In the genomic region with DNA sequence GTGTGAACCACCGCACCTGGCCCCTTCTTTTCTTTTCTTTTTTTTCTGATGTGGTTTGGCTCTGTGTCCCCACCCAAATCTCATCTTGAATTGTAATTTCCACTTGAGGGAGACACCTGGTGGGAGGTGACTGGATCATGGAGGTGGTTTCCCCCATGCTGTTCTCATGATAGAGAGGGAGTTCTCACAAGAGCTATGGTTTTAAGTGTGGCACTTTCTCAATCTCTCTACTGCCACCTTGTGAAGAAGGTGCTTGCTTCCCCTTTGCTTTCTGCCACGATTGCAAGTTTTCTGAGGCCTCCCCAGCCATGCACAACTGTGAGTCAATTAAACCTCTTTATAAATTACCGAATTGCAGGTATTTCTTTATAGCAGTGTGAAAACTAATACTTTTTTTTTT, we compare ENCODE assay signal across 1 cellular context.
TF ChIP-seq lines count a peak whose summit lies in the region.

No MANE protein-coding gene starts in this region.

TF ChIP-seq in HepG2, 621 proteins besides CTCF, POLR2A, EP300 and RAD21:
- TF ChIP-seq ATF7 (IDR thresholded peaks at IDR 0.05) (no peak), ATF7 (CRISPR knock-in tag; IDR thresholded peaks at IDR 0.05) (no peak), KMT2A (CRISPR knock-in tag; IDR thresholded peaks at IDR 0.05) (no peak), SMC3 (IDR thresholded peaks at IDR 0.05; ENCODE audit: low read length) (peak; percentile 55; the same call in 1 of the 2 replicates), ZSCAN5A (CRISPR knock-in tag; IDR thresholded peaks at IDR 0.05; ENCODE audit: borderline replicate concordance) (0 out of 2 replicates have a peak, but pooled peaks have one; percentile 26), MAFK (conservative IDR thresholded peaks at IDR 0.05 in 1 of 2, IDR thresholded peaks at IDR 0.05 in 1 of 2; ENCODE audit: low read length in 2 of 2) (peak; percentile 16 to 33; a peak in 1 of 4 replicates), STAG1 (CRISPR knock-in tag; IDR thresholded peaks at IDR 0.05) (peak; percentile 68), MAFF (IDR thresholded peaks at IDR 0.05; ENCODE audit: low read depth, low read length) (peak; percentile 33; the same call in 1 of the 2 replicates)
